ENCODE assay signal across 8 cellular contexts in the genomic region with DNA sequence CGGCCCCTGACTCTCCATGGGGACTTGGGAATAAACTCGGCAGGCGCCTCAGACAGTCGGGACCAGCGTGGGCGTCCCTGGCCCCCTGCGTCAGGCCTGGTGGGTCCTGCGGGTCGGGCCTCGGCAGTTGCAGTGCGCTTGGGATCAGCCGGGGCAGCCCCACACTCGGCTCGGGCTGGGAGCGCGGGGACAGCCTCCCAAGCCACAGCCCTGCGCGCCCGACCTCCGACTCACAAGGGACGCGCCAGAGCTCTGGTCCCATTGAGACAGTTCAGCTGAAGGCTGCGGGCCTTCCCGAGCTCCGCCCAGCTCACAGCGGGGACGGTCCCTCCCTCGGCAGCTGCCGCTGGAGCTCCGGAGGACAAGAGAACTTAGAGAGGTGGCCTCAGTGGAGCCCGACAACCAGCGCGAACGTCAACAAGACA. TPM values are rescaled to one million over a fixed set of nuclear protein-coding genes. Genes with fewer than 3 reads are reported as not detected.
DNase-seq lines count a peak whose midpoint lies in the region; ATAC-seq and TF ChIP-seq lines count a peak whose summit lies in the region.

No MANE protein-coding gene starts in this region.

- peaks cover 91% of the 10 kb centered on the region for H3K9me3 Mint-ChIP-seq in nephron progenitor cell

- peak overlapping the region; percentile 53 for H3K4me3 ChIP-seq in fibroblast of villous mesenchyme (ENCODE audit: low read depth, low read length)

- peak; percentile 64 for DNase-seq in NCI-H146 treated with DMSO at 0.1 percent for 48 hours (lab: John Stamatoyannopoulos, UW; ENCODE audit: unreplicated experiment)
- DNase-seq in fibroblast of villous mesenchyme (ENCODE audit: low read depth) = peak; percentile 29
- DNase-seq in sciatic nerve (ENCODE audit: low spot score) = peak; percentile 55
- DNase-seq in nephron progenitor cell = no peak
- no peak for DNase-seq in stimulated activated CD4-positive, alpha-beta T cell treated with anti-CD3 and anti-CD28 coated beads, Interleukin-4, amount 100 ng/mL, for 1 hour
- no peak for DNase-seq in NCI-H524 treated with DMSO at 0.1 percent for 48 hours (lab: John Stamatoyannopoulos, UW)
- DNase-seq in HT-29 (ENCODE audit: low spot score) = no peak

- intact Hi-C loops in sciatic nerve (cut with DNase I) = no loop called here

- no peaks in the 10 kb centered on the region; the same call in 1 of the 2 replicates for H3K9me3 ChIP-seq in ES-I3 (ENCODE audit: control insufficient read depth, insufficient read depth, low read length)

- ATAC-seq in sciatic nerve = peak; percentile 69

- peaks cover 15% of the 10 kb centered on the region for H3K36me3 Mint-ChIP-seq in nephron progenitor cell (ENCODE audit: low read depth)

- peak overlapping the region; percentile 56; the same call in 1 of the 2 replicates for H3K9ac ChIP-seq in ES-I3 (ENCODE audit: low read depth, low read length)

- peaks cover 3% of the 10 kb centered on the region for H3K4me1 Mint-ChIP-seq in nephron progenitor cell

- H3K27ac Mint-ChIP-seq in nephron progenitor cell = no peak overlapping the region

- H3K4me3 Mint-ChIP-seq in nephron progenitor cell = no peak overlapping the region

- peaks cover 13% of the 10 kb centered on the region for H3K27me3 Mint-ChIP-seq in nephron progenitor cell (ENCODE audit: low read depth, poor library complexity)

- no peaks in the 10 kb centered on the region for H3K36me3 ChIP-seq in ES-I3 (ENCODE audit: insufficient read depth, low read length)

- no peaks in the 10 kb centered on the region for H3K4me1 ChIP-seq in ES-I3 (ENCODE audit: insufficient read depth, low read length)

- no peak for TF ChIP-seq CTCF in fibroblast of villous mesenchyme (IDR thresholded peaks at IDR 0.05; ENCODE audit: insufficient read depth, low read depth, low read length)
- no peak for TF ChIP-seq CTCF in nephron progenitor cell (IDR thresholded peaks at IDR 0.05)

RNA-seq across cellular contexts. Expression of a gene that starts 45.7 kb away (rescaled TPM):
- total RNA-seq in fibroblast of villous mesenchyme (0.64 and 1.3 TPM in 2 replicates), sciatic nerve (1.8 TPM)
- total RNA-seq in HT-29 (2014; rRNA removed; shearing (Covaris generic)) = not detected in 2 replicates

Comparison
In these comparisons a context has a peak if more than half of its experiments do, and no peak if none do; other contexts are left out.
1. DNase-seq: peak in NCI-H146 treated with DMSO at 0.1 percent for 48 hours (single experiment), fibroblast of villous mesenchyme (single experiment) and sciatic nerve (single experiment); none in nephron progenitor cell (single experiment), stimulated activated CD4-positive, alpha-beta T cell treated with anti-CD3 and anti-CD28 coated beads, Interleukin-4, amount 100 ng/mL, for 1 hour (single experiment), NCI-H524 treated with DMSO at 0.1 percent for 48 hours (single experiment) and HT-29 (single experiment).